ENCODE assay signal across 8 cellular contexts in genomic region chr14:21309238-21309636, GRCh38. TPM values are rescaled to one million over a fixed set of nuclear protein-coding genes. Genes with fewer than 3 reads are reported as not detected.
DNase-seq lines count a peak whose midpoint lies in the region; ATAC-seq lines count a peak whose summit lies in the region.

No MANE protein-coding gene starts in this region.

- H3K36me3 Mint-ChIP-seq in activated CD4-positive, alpha-beta T cell treated with anti-CD3 and anti-CD28 coated beads for 36 hours (ENCODE audit: low read depth): no peaks in the 10 kb centered on the region
- H3K36me3 Mint-ChIP-seq in activated T-helper 2 cell treated with anti-CD3 and anti-CD28 coated beads, Interferon-gamma antibody, Interleukin-2, Interleukin-4, amounts not matched to agents 10 μg/mL and 5 μg/mL and 100 μg/mL, durations not matched to agents 14 hours and 24 hours and 36 hours (ENCODE audit: low read depth): no peaks in the 10 kb centered on the region
- H3K36me3 Mint-ChIP-seq in immature natural killer cell: no peaks in the 10 kb centered on the region
- H3K36me3 Mint-ChIP-seq in stimulated activated naive CD8-positive, alpha-beta T cell treated with anti-CD3 and anti-CD28 coated beads, Interleukin-15, Interleukin-2, amounts not matched to agents 100 ng/mL and 50 ng/mL, for 24 hours (ENCODE audit: low read depth): no peaks in the 10 kb centered on the region

- H3K27ac Mint-ChIP-seq in activated CD4-positive, alpha-beta T cell treated with anti-CD3 and anti-CD28 coated beads for 36 hours: peak overlapping the region; percentile 92
- H3K27ac Mint-ChIP-seq in activated T-helper 2 cell treated with anti-CD3 and anti-CD28 coated beads, Interferon-gamma antibody, Interleukin-2, Interleukin-4, amounts not matched to agents 10 μg/mL and 5 μg/mL and 100 μg/mL, durations not matched to agents 14 hours and 24 hours and 36 hours: peak overlapping the region; percentile 53
- peak overlapping the region in 5 of 6 donors; percentile 70 to 91 (median 80) for H3K27ac Mint-ChIP-seq in immature natural killer cell
- peak overlapping the region; percentile 97 for H3K27ac Mint-ChIP-seq in stimulated activated naive CD8-positive, alpha-beta T cell treated with anti-CD3 and anti-CD28 coated beads, Interleukin-15, Interleukin-2, amounts not matched to agents 100 ng/mL and 50 ng/mL, for 24 hours

- ATAC-seq in activated CD4-positive, alpha-beta T cell treated with anti-CD3 and anti-CD28 coated beads for 36 hours: peak; percentile 3
- no peak for ATAC-seq in GM18867 (IDR thresholded peaks at IDR 0.05; ENCODE audit: unreplicated experiment)

- H3K4me3 Mint-ChIP-seq in activated CD4-positive, alpha-beta T cell treated with anti-CD3 and anti-CD28 coated beads for 36 hours: peak overlapping the region; percentile 73
- H3K4me3 Mint-ChIP-seq in activated T-helper 2 cell treated with anti-CD3 and anti-CD28 coated beads, Interferon-gamma antibody, Interleukin-2, Interleukin-4, amounts not matched to agents 10 μg/mL and 5 μg/mL and 100 μg/mL, durations not matched to agents 14 hours and 24 hours and 36 hours (ENCODE audit: low read depth): peak overlapping the region; percentile 74
- peak overlapping the region; percentile 82 to 90 (median 86) for H3K4me3 Mint-ChIP-seq in immature natural killer cell
- H3K4me3 Mint-ChIP-seq in stimulated activated naive CD8-positive, alpha-beta T cell treated with anti-CD3 and anti-CD28 coated beads, Interleukin-15, Interleukin-2, amounts not matched to agents 100 ng/mL and 50 ng/mL, for 24 hours: peak overlapping the region; percentile 86

- H3K9me3 Mint-ChIP-seq in activated CD4-positive, alpha-beta T cell treated with anti-CD3 and anti-CD28 coated beads for 36 hours (ENCODE audit: low read depth): no peaks in the 10 kb centered on the region
- no peaks in the 10 kb centered on the region for H3K9me3 Mint-ChIP-seq in activated T-helper 2 cell treated with anti-CD3 and anti-CD28 coated beads, Interferon-gamma antibody, Interleukin-2, Interleukin-4, amounts not matched to agents 10 μg/mL and 5 μg/mL and 100 μg/mL, durations not matched to agents 14 hours and 24 hours and 36 hours
- H3K9me3 Mint-ChIP-seq in immature natural killer cell: no peaks in the 10 kb centered on the region
- H3K9me3 Mint-ChIP-seq in stimulated activated naive CD8-positive, alpha-beta T cell treated with anti-CD3 and anti-CD28 coated beads, Interleukin-15, Interleukin-2, amounts not matched to agents 100 ng/mL and 50 ng/mL, for 24 hours: no peaks in the 10 kb centered on the region

- CTCF ChIA-PET in activated CD4-positive, alpha-beta T cell treated with anti-CD3 and anti-CD28 coated beads for 36 hours (lab: Charles Lee): interaction anchor here (0.6 to 1.6 kb wide), 4 partner anchors 10 to 459 kb away, joined by 3 to 4 read pairs (median 4); no protein-coding TSS in a partner anchor

- intact Hi-C loops in activated CD4-positive, alpha-beta T cell treated with anti-CD3 and anti-CD28 coated beads for 36 hours (cut with DNase I, micrococcal nuclease): loop anchor here (2.0 kb wide), 2 partner anchors 76 to 140 kb away; partner anchors contain the start of gene SUPT16H (in 1 of the 2)
- intact Hi-C loops in activated T-helper 2 cell treated with anti-CD3 and anti-CD28 coated beads, Interferon-gamma antibody, Interleukin-2, Interleukin-4, amounts not matched to agents 10 μg/mL and 5 μg/mL and 100 μg/mL, durations not matched to agents 14 hours and 24 hours and 36 hours (cut with micrococcal nuclease): loop anchor here (2.0 kb wide), 1 partner anchor 40 kb away; the partner anchor contains the start of gene HNRNPC

- peak; percentile 5 for DNase-seq in activated CD4-positive, alpha-beta T cell treated with anti-CD3 and anti-CD28 coated beads for 36 hours
- no peak for DNase-seq in activated CD4-positive, alpha-beta T cell treated with anti-CD3 and anti-CD28 coated beads, Interleukin-2, amount 50 U/mL, for 1 hour
- no peak for DNase-seq in activated T-helper 2 cell treated with anti-CD3 and anti-CD28 coated beads, Interferon-gamma antibody, Interleukin-2, Interleukin-4, amounts not matched to agents 10 μg/mL and 5 μg/mL and 100 μg/mL, durations not matched to agents 14 hours and 24 hours and 36 hours (ENCODE audit: low spot score)
- DNase-seq in immature natural killer cell (no peak), DMS79 (lab: John Stamatoyannopoulos, UW) (no peak), COLO829 (ENCODE audit: low spot score) (no peak)

- H3K4me1 Mint-ChIP-seq in activated CD4-positive, alpha-beta T cell treated with anti-CD3 and anti-CD28 coated beads for 36 hours: peaks cover 22% of the 10 kb centered on the region
- peaks cover 17% of the 10 kb centered on the region for H3K4me1 Mint-ChIP-seq in activated T-helper 2 cell treated with anti-CD3 and anti-CD28 coated beads, Interferon-gamma antibody, Interleukin-2, Interleukin-4, amounts not matched to agents 10 μg/mL and 5 μg/mL and 100 μg/mL, durations not matched to agents 14 hours and 24 hours and 36 hours (ENCODE audit: low read depth)
- peaks cover 15 to 22% of the 10 kb centered on the region in 2 donors for H3K4me1 Mint-ChIP-seq in immature natural killer cell
- peaks cover 25% of the 10 kb centered on the region for H3K4me1 Mint-ChIP-seq in stimulated activated naive CD8-positive, alpha-beta T cell treated with anti-CD3 and anti-CD28 coated beads, Interleukin-15, Interleukin-2, amounts not matched to agents 100 ng/mL and 50 ng/mL, for 24 hours (ENCODE audit: low read depth)

- no peaks in the 10 kb centered on the region for H3K27me3 Mint-ChIP-seq in activated CD4-positive, alpha-beta T cell treated with anti-CD3 and anti-CD28 coated beads for 36 hours
- H3K27me3 Mint-ChIP-seq in activated T-helper 2 cell treated with anti-CD3 and anti-CD28 coated beads, Interferon-gamma antibody, Interleukin-2, Interleukin-4, amounts not matched to agents 10 μg/mL and 5 μg/mL and 100 μg/mL, durations not matched to agents 14 hours and 24 hours and 36 hours (ENCODE audit: low read depth): peaks cover 6% of the 10 kb centered on the region
- peaks cover 0 to 14% (median 2%) of the 10 kb centered on the region in 3 donors for H3K27me3 Mint-ChIP-seq in immature natural killer cell (ENCODE audit: low read depth in 3 of 3)
- no peaks in the 10 kb centered on the region for H3K27me3 Mint-ChIP-seq in stimulated activated naive CD8-positive, alpha-beta T cell treated with anti-CD3 and anti-CD28 coated beads, Interleukin-15, Interleukin-2, amounts not matched to agents 100 ng/mL and 50 ng/mL, for 24 hours

- POLR2A ChIA-PET in activated CD4-positive, alpha-beta T cell treated with anti-CD3 and anti-CD28 coated beads for 36 hours (lab: Charles Lee): interaction anchor here (1.3 kb wide), 1 partner anchor 44 kb away, joined by 3 read pairs; no protein-coding TSS in a partner anchor

RNA-seq across cellular contexts. Expression of gene RPGRIP1, which starts 29.4 kb away (rescaled TPM):
- under 1 TPM; 0.14 to 0.21 TPM for total RNA-seq in activated CD4-positive, alpha-beta T cell treated with anti-CD3 and anti-CD28 coated beads for 36 hours
- not detected in 2 replicates for total RNA-seq in activated T-helper 2 cell treated with anti-CD3 and anti-CD28 coated beads, Interferon-gamma antibody, Interleukin-2, Interleukin-4, amounts not matched to agents 10 μg/mL and 5 μg/mL and 100 μg/mL, durations not matched to agents 14 hours and 24 hours and 36 hours
- polyA plus RNA-seq in immature natural killer cell: 1 to 10 TPM in 1 of 3 donors, under 1 TPM in 1, not detected in 1; 0.15 to 1.9 TPM

RNA-seq across cellular contexts. Expression of gene HNRNPC, which starts 40.0 kb away (rescaled TPM):
- 1,000 to 10,000 TPM; 1,155 to 1,665 TPM for total RNA-seq in activated CD4-positive, alpha-beta T cell treated with anti-CD3 and anti-CD28 coated beads for 36 hours
- 972 and 976 TPM in 2 replicates for total RNA-seq in activated T-helper 2 cell treated with anti-CD3 and anti-CD28 coated beads, Interferon-gamma antibody, Interleukin-2, Interleukin-4, amounts not matched to agents 10 μg/mL and 5 μg/mL and 100 μg/mL, durations not matched to agents 14 hours and 24 hours and 36 hours
- polyA plus RNA-seq in immature natural killer cell: 100 to 1,000 TPM; 622 to 879 (median 758) TPM
